In genomic region chrX:13123247-13123856, GRCh38 we compare ENCODE assay signal across 12 cellular contexts.
A peak's percentile ranks its signal among the peaks of the same experiment; 100 is the strongest.
DNase-seq lines count a peak whose midpoint lies in the region; ATAC-seq and TF ChIP-seq lines count a peak whose summit lies in the region.
"Had no signal": no experiment of that assay in that cellular context is flagged by ENCODE, and none has a peak within 500 bp of the region (broad histone marks: within the 10 kb centered on the region; RNA-seq: fewer than 3 reads in every experiment).

No MANE protein-coding gene starts in this region.

- H3K36me3 ChIP-seq in tibial artery (no peaks in the 10 kb centered on the region), suprapubic skin (no peaks in the 10 kb centered on the region)
- H3K36me3 ChIP-seq: gastrocnemius medialis, MG63 had no signal

- TF ChIP-seq POLR2A in suprapubic skin (IDR thresholded peaks at IDR 0.05) = no peak

- peak in 1 of 2 donors; percentile 21 for ATAC-seq in activated T-cell treated with anti-CD3 and anti-CD28 coated beads, Interleukin-2, amount 50 U/mL, for 72 hours (replicated peaks in 1 of 2)
- ATAC-seq in activated CD8-positive, alpha-beta T cell treated with anti-CD3 and anti-CD28 coated beads for 36 hours = peak; percentile 12
- ATAC-seq in left lobe of liver = peak; percentile 66
- ATAC-seq: gastrocnemius medialis, psoas muscle had no signal

- peaks cover 0 to 1% of the 10 kb centered on the region in 2 donors for H3K9me3 Mint-ChIP-seq in activated T-cell treated with anti-CD3 and anti-CD28 coated beads, Interleukin-2, amount 50 U/mL, for 72 hours
- no peaks in the 10 kb centered on the region for H3K9me3 Mint-ChIP-seq in activated CD8-positive, alpha-beta T cell treated with anti-CD3 and anti-CD28 coated beads for 36 hours
- H3K9me3 Mint-ChIP-seq in progenitor cell of endocrine pancreas (ENCODE audit: low read depth) = peaks cover 13% of the 10 kb centered on the region

- H3K9me3 ChIP-seq in tibial artery = no peaks in the 10 kb centered on the region
- no peaks in the 10 kb centered on the region for H3K9me3 ChIP-seq in suprapubic skin
- H3K9me3 ChIP-seq: gastrocnemius medialis, MG63, psoas muscle had no signal

- peak overlapping the region; percentile 94 for H3K27ac Mint-ChIP-seq in activated T-cell treated with anti-CD3 and anti-CD28 coated beads, Interleukin-2, amount 50 U/mL, for 72 hours
- peak overlapping the region; percentile 85 for H3K27ac Mint-ChIP-seq in activated CD8-positive, alpha-beta T cell treated with anti-CD3 and anti-CD28 coated beads for 36 hours
- H3K27ac Mint-ChIP-seq in progenitor cell of endocrine pancreas = no peak overlapping the region

- no peak for TF ChIP-seq EP300 in suprapubic skin (IDR thresholded peaks at IDR 0.05)

- POLR2A ChIA-PET in activated CD8-positive, alpha-beta T cell treated with anti-CD3 and anti-CD28 coated beads for 36 hours (lab: Charles Lee) = no interaction called here

- peaks cover 0 to 84% (median 17%) of the 10 kb centered on the region in 4 donors for H3K4me1 ChIP-seq in tibial artery
- peaks cover 28% of the 10 kb centered on the region for H3K4me1 ChIP-seq in suprapubic skin
- H3K4me1 ChIP-seq: gastrocnemius medialis, psoas muscle had no signal

- H3K4me3 ChIP-seq in tibial artery = no peak overlapping the region
- no peak overlapping the region for H3K4me3 ChIP-seq in suprapubic skin
- H3K4me3 ChIP-seq: gastrocnemius medialis, MG63, psoas muscle had no signal

- peaks cover 49% of the 10 kb centered on the region for H3K4me1 Mint-ChIP-seq in activated T-cell treated with anti-CD3 and anti-CD28 coated beads, Interleukin-2, amount 50 U/mL, for 72 hours (ENCODE audit: low read depth)
- H3K4me1 Mint-ChIP-seq in activated CD8-positive, alpha-beta T cell treated with anti-CD3 and anti-CD28 coated beads for 36 hours (ENCODE audit: low read depth) = peaks cover 58% of the 10 kb centered on the region
- peaks cover 13% of the 10 kb centered on the region for H3K4me1 Mint-ChIP-seq in progenitor cell of endocrine pancreas (ENCODE audit: low read depth)

- H3K4me3 Mint-ChIP-seq in activated T-cell treated with anti-CD3 and anti-CD28 coated beads, Interleukin-2, amount 50 U/mL, for 72 hours = peak overlapping the region; percentile 48 to 75
- H3K4me3 Mint-ChIP-seq in activated CD8-positive, alpha-beta T cell treated with anti-CD3 and anti-CD28 coated beads for 36 hours = peak overlapping the region; percentile 51
- H3K4me3 Mint-ChIP-seq in progenitor cell of endocrine pancreas (ENCODE audit: low read depth) = no peak overlapping the region

- H3K27ac ChIP-seq in tibial artery (peak overlapping the region; percentile 44 to 74), suprapubic skin (no peak overlapping the region)
- H3K27ac ChIP-seq: gastrocnemius medialis, psoas muscle had no signal

- 72% methylated on average over 5 of the region's 5 CpGs for WGBS in suprapubic skin

- TF ChIP-seq CTCF in activated CD8-positive, alpha-beta T cell treated with anti-CD3 and anti-CD28 coated beads for 36 hours (IDR thresholded peaks at IDR 0.05) = no peak
- no peak for TF ChIP-seq CTCF in tibial artery (IDR thresholded peaks at IDR 0.05)
- no peak for TF ChIP-seq CTCF in progenitor cell of endocrine pancreas (IDR thresholded peaks at IDR 0.05; ENCODE audit: unreplicated experiment)
- no peak for TF ChIP-seq CTCF in suprapubic skin (IDR thresholded peaks at IDR 0.05)

- DNase-seq in activated T-cell treated with anti-CD3 and anti-CD28 coated beads, Interleukin-2, amount 50 U/mL, for 72 hours = no peak
- DNase-seq in activated T-cell treated with anti-CD3 and anti-CD28 coated beads, Interleukin-2, amount 50 U/mL, for 1 hour = no peak
- no peak for DNase-seq in activated CD8-positive, alpha-beta T cell treated with anti-CD3 and anti-CD28 coated beads for 36 hours
- DNase-seq in left lobe of liver (ENCODE audit: low spot score) (peak; percentile 58), tibial artery (no peak), OCI-M2 (lab: John Stamatoyannopoulos, UW; ENCODE audit: unreplicated experiment) (no peak), progenitor cell of endocrine pancreas (ENCODE audit: low spot score, unreplicated experiment) (no peak), suprapubic skin (ENCODE audit: low spot score in 2 of 2) (no peak)
- DNase-seq: gastrocnemius medialis, NCI-H526, psoas muscle had no signal

- H3K27me3 ChIP-seq in tibial artery = no peaks in the 10 kb centered on the region
- no peaks in the 10 kb centered on the region for H3K27me3 ChIP-seq in suprapubic skin
- H3K27me3 ChIP-seq: gastrocnemius medialis, MG63 had no signal

- no peaks in the 10 kb centered on the region for H3K36me3 Mint-ChIP-seq in activated T-cell treated with anti-CD3 and anti-CD28 coated beads, Interleukin-2, amount 50 U/mL, for 72 hours (ENCODE audit: insufficient read depth in 2 of 2)
- H3K36me3 Mint-ChIP-seq in activated CD8-positive, alpha-beta T cell treated with anti-CD3 and anti-CD28 coated beads for 36 hours (ENCODE audit: low read depth) = peaks cover 8% of the 10 kb centered on the region
- no peaks in the 10 kb centered on the region for H3K36me3 Mint-ChIP-seq in progenitor cell of endocrine pancreas (ENCODE audit: insufficient read depth)

- CTCF ChIA-PET in activated CD8-positive, alpha-beta T cell treated with anti-CD3 and anti-CD28 coated beads for 36 hours (lab: Charles Lee) = interaction anchor here (1.0 kb wide), 1 partner anchor 177 kb away, joined by 3 read pairs; no protein-coding TSS in a partner anchor

- peaks cover 37% of the 10 kb centered on the region for H3K27me3 Mint-ChIP-seq in activated T-cell treated with anti-CD3 and anti-CD28 coated beads, Interleukin-2, amount 50 U/mL, for 72 hours (ENCODE audit: low read depth)
- H3K27me3 Mint-ChIP-seq in activated CD8-positive, alpha-beta T cell treated with anti-CD3 and anti-CD28 coated beads for 36 hours = no peaks in the 10 kb centered on the region
- H3K27me3 Mint-ChIP-seq in progenitor cell of endocrine pancreas = no peaks in the 10 kb centered on the region

- intact Hi-C loops in activated CD8-positive, alpha-beta T cell treated with anti-CD3 and anti-CD28 coated beads for 36 hours (cut with micrococcal nuclease) = no loop called here
- intact Hi-C loops in tibial artery (cut with DNase I; ENCODE audit: low total_unique reads) = no loop called here
